21 cellular contexts compared by ENCODE assay signal in the genomic region with DNA sequence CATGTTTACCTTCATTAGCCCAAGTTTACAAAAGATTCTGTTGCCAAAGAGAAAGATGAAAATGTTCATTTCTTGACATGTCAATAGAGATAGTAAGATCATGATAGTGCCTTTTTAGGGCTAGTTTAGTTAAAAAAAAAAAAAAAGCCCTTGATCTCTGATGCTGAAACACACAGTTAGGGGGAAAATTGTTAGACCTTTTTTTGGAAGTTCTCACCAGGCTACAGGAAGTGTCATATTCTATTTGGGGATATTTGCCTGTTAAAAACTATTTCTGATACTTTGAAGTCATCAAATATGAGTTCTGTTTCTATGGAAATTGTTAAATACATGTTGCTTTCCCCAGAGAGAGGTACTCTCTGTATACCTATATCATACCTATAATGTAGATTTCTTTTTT.
"Had no signal": no experiment of that assay in that cellular context is flagged by ENCODE, and none has a peak within 500 bp of the region (broad histone marks: within the 10 kb centered on the region; RNA-seq: fewer than 3 reads in every experiment).

No MANE protein-coding gene starts in this region.

- H3K9me3 Mint-ChIP-seq: activated T-cell treated with anti-CD3 and anti-CD28 coated beads, Interleukin-2, amount 50 U/mL, for 24 hours; natural killer cell had no signal

- DNase-seq: activated CD4-positive, alpha-beta T cell treated with anti-CD3 and anti-CD28 coated beads for 1 hour; activated CD4-positive, alpha-beta T cell treated with anti-CD3 and anti-CD28 coated beads, Interleukin-2, amount 50 U/mL, for 4 hours; activated naive CD4-positive, alpha-beta T cell treated with anti-CD3 and anti-CD28 coated beads, Interleukin-2, amount 50 U/mL, for 16 hours; activated T-cell treated with anti-CD3 and anti-CD28 coated beads, Interleukin-2, amount 50 U/mL, for 24 hours; amygdala; body of pancreas; caudate nucleus; colonic mucosa; hypothalamus; kidney; left ventricle myocardium superior; mesenchymal stem cell; natural killer cell; stimulated activated CD4-positive, alpha-beta T cell treated with anti-CD3 and anti-CD28 coated beads, Interleukin-15, amount 100 ng/mL, for 24 hours; stimulated activated CD4-positive, alpha-beta T cell treated with anti-CD3 and anti-CD28 coated beads, Interleukin-4, amount 100 ng/mL, for 1 hour; stimulated activated naive CD4-positive, alpha-beta T cell treated with Interleukin-2 at 50 U/mL for 16 hours; substantia nigra; T1000 had no signal

- H3K4me1 ChIP-seq: colonic mucosa, tibial nerve had no signal

- H3K27me3 Mint-ChIP-seq: activated T-cell treated with anti-CD3 and anti-CD28 coated beads, Interleukin-2, amount 50 U/mL, for 24 hours had no signal

- H3K9me3 ChIP-seq: body of pancreas, colonic mucosa, neutrophil, tibial nerve had no signal

- H3K4me3 ChIP-seq: body of pancreas, colonic mucosa, tibial nerve had no signal

- H3K27ac Mint-ChIP-seq: activated T-cell treated with anti-CD3 and anti-CD28 coated beads, Interleukin-2, amount 50 U/mL, for 24 hours; natural killer cell had no signal

- H3K36me3 ChIP-seq: colonic mucosa, neutrophil had no signal

- H3K27me3 ChIP-seq: body of pancreas, colonic mucosa, neutrophil, tibial nerve had no signal

- H3K27ac ChIP-seq: body of pancreas, colonic mucosa, tibial nerve had no signal

- ATAC-seq: body of pancreas, esophagus mucosa, left ventricle myocardium superior, natural killer cell had no signal

- H3K4me3 Mint-ChIP-seq: activated T-cell treated with anti-CD3 and anti-CD28 coated beads, Interleukin-2, amount 50 U/mL, for 24 hours; natural killer cell had no signal
